ENCODE assay signal across 8 cellular contexts in the genomic region with DNA sequence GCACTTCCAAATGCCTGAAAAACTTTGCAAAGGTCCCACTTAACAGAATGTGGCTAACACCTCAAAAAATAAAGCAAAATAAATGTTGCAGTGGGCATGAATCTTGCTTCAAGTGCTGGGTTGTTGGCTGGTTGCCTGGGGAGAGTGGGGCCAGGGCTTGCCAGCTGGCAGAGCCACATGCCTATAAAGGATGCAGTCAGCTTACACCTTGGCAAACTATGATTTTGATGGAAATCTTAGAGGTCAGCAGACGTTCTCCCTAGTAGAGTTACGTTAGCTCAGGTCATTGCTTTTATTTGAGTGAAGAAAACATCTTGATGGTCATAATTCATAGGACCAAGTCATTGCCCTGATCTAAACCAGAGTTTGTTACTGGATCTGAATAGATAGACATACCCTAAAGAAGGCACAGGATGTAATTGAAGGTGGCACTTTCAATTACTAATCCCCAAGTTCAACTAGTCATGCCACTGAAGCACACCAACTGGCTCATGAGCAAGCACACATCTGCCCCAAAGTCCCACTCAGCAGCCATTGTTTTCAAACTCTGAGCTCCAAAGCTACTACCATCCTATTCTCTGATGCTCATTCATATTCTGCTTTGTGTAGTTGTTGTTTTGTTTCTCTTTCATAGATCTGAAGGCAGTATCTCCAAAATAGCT.
DNase-seq lines count a peak whose midpoint lies in the region; ATAC-seq lines count a peak whose summit lies in the region.

No MANE protein-coding gene starts in this region.

- peak overlapping the region; percentile 57 for H3K27ac ChIP-seq in epithelial cell of prostate

- ATAC-seq in GM19452 (IDR thresholded peaks at IDR 0.05; ENCODE audit: unreplicated experiment) (no peak), HG03439 (IDR thresholded peaks at IDR 0.05; ENCODE audit: unreplicated experiment) (no peak)

- peak; percentile 39 for DNase-seq in stimulated activated CD4-positive, alpha-beta T cell treated with anti-CD3 and anti-CD28 coated beads, Interleukin-1b, Interleukin-23, amount 100 ng/mL, for 48 hours
- no peak for DNase-seq in stimulated activated CD4-positive, alpha-beta T cell treated with anti-CD3 and anti-CD28 coated beads, Interleukin-12 subunit alpha, Interleukin-12 subunit beta, amount 100 ng/mL, for 4 hours
- DNase-seq in NCI-H748 (lab: John Stamatoyannopoulos, UW; ENCODE audit: unreplicated experiment): peak; percentile 53
- no peak for DNase-seq in epithelial cell of prostate (ENCODE audit: low read depth, low spot score)
- DNase-seq in SW480 (ENCODE audit: low spot score): no peak
- no peak for DNase-seq in GOT3 (lab: John Stamatoyannopoulos, UW)

Comparison
In these comparisons a context has a peak if more than half of its experiments do, and no peak if none do; other contexts are left out.
1. DNase-seq: peak in stimulated activated CD4-positive, alpha-beta T cell treated with anti-CD3 and anti-CD28 coated beads, Interleukin-1b, Interleukin-23, amount 100 ng/mL, for 48 hours (single experiment) and NCI-H748 (single experiment); none in stimulated activated CD4-positive, alpha-beta T cell treated with anti-CD3 and anti-CD28 coated beads, Interleukin-12 subunit alpha, Interleukin-12 subunit beta, amount 100 ng/mL, for 4 hours (single experiment), epithelial cell of prostate (single experiment), SW480 (single experiment) and GOT3 (single experiment).